8 cellular contexts compared by ENCODE assay signal in genomic region chr2:120669121-120669952, GRCh38.
DNase-seq lines count a peak whose midpoint lies in the region; ATAC-seq and TF ChIP-seq lines count a peak whose summit lies in the region.

No MANE protein-coding gene starts in this region.

- TF ChIP-seq RAD21 in HCT116 (IDR thresholded peaks at IDR 0.05; ENCODE audit: low read depth) = peak; percentile 15; the same call in 1 of the 2 replicates

- H3K9me3 ChIP-seq in HCT116 (ENCODE audit: control insufficient read depth in 1 of 2, insufficient read depth in 1 of 2, low read depth in 1 of 2, low read length in 2 of 2) (0 out of 4 replicates have a peak, but pooled peaks cover 0 to 5% of the 10 kb centered on the region in 2 experiments), fibroblast of lung (ENCODE audit: control insufficient read depth, insufficient read depth, low read depth, low read length) (no peaks in the 10 kb centered on the region)

- no peak for TF ChIP-seq POLR2A in HCT116 (IDR thresholded peaks at IDR 0.05; ENCODE audit: borderline replicate concordance, extremely low read depth, insufficient read depth, insufficient read length)

- intact Hi-C loops in HCT116 (cut with micrococcal nuclease) = no loop called here

- RAD21 ChIA-PET in HCT116 (lab: Charles Lee; ENCODE audit: low non-redundant PET in 1 of 2, low total read pairs in 2 of 2, uncharacterized antibody in 2 of 2, unreplicated experiment in 2 of 2) = no interaction called here

- H3K4me2 ChIP-seq in HCT116 (ENCODE audit: low read length) = peak overlapping the region; percentile 60
- no peak overlapping the region for H3K4me2 ChIP-seq in fibroblast of lung (ENCODE audit: extremely low read depth, insufficient read depth, low read length)

- H3K4me1 ChIP-seq in HCT116 (ENCODE audit: control insufficient read depth in 1 of 2, insufficient read depth in 2 of 2, low read length in 2 of 2) (peaks cover 6 to 17% of the 10 kb centered on the region in 2 experiments; a peak in 3 of 4 replicates), fibroblast of lung (ENCODE audit: control insufficient read depth, extremely low read depth, insufficient read depth, low read length) (no peaks in the 10 kb centered on the region)

- H3K27ac ChIP-seq in HCT116 (ENCODE audit: low read depth, low read length) (no peak overlapping the region), fibroblast of lung (ENCODE audit: insufficient read depth, low read length) (no peak overlapping the region)

- ATAC-seq in HCT116 = peak; percentile 85
- ATAC-seq in activated CD4-positive, CD25-positive, alpha-beta regulatory T cell treated with anti-CD3 and anti-CD28 coated beads, Interleukin-2, amount 50 U/mL, for 24 hours = no peak

- H3K9ac ChIP-seq in HCT116 (ENCODE audit: low read length) (no peak overlapping the region), fibroblast of lung (ENCODE audit: insufficient read depth, low read length) (no peak overlapping the region)

- H3K4me3 ChIP-seq in HCT116 (replicated peaks in 1 of 2; ENCODE audit: low read depth in 1 of 2, low read length in 2 of 2) (no peak overlapping the region), fibroblast of lung (replicated peaks in 1 of 4; ENCODE audit: control extremely low read depth in 1 of 4, insufficient read depth in 1 of 4, low read depth in 3 of 4, low read length in 4 of 4) (no peak overlapping the region), retinal pigment epithelial cell (ENCODE audit: low read length) (no peak overlapping the region)

- no TSS peak for BruUV-seq in HCT116 (replicated peaks; lab: Mats Ljungman, UMichigan)

- H3K79me2 ChIP-seq in HCT116 (ENCODE audit: insufficient read depth, low read length) (no peaks in the 10 kb centered on the region), fibroblast of lung (ENCODE audit: control insufficient read depth, insufficient read depth, low read length) (no peaks in the 10 kb centered on the region)

- peak overlapping the region; percentile 3 for H2AFZ ChIP-seq in HCT116 (ENCODE audit: low read depth, low read length, poor library complexity, severe bottlenecking)
- no peak overlapping the region for H2AFZ ChIP-seq in fibroblast of lung (ENCODE audit: low read length)

- CTCF ChIA-PET in HCT116 (lab: Charles Lee) = interaction anchor here (1.4 to 2.3 kb wide), 2 partner anchors 326 to 459 kb away, joined by 3 to 8 read pairs; no protein-coding TSS in a partner anchor

- POLR2A ChIA-PET in HCT116 (lab: Charles Lee) = interaction anchor here (1.0 to 1.9 kb wide), 3 partner anchors 117 to 405 kb away, joined by 3 to 7 read pairs (median 3); no protein-coding TSS in a partner anchor

- H3K9me2 ChIP-seq in HCT116 (ENCODE audit: insufficient read depth) = no peaks in the 10 kb centered on the region

- H3K27me3 ChIP-seq in HCT116 (ENCODE audit: insufficient read depth, low read length) = no peaks in the 10 kb centered on the region
- H3K27me3 ChIP-seq in fibroblast of lung (ENCODE audit: control insufficient read depth, insufficient read depth, low read length) = peaks cover 17% of the 10 kb centered on the region

- TF ChIP-seq CTCF in HCT116 (IDR thresholded peaks at IDR 0.05 in 2 of 3, conservative IDR thresholded peaks at IDR 0.05 in 1 of 3; ENCODE audit: borderline replicate concordance in 1 of 3, insufficient read depth in 1 of 3, low read depth in 2 of 3, low read length in 2 of 3) (peak in 2 of 3 experiments; percentile 41 to 58; a peak in 4 of 6 replicates), fibroblast of lung (conservative IDR thresholded peaks at IDR 0.05 in 1 of 2, IDR thresholded peaks at IDR 0.05 in 1 of 2; ENCODE audit: low read depth in 1 of 2, low read length in 2 of 2) (peak; percentile 15 to 38), retinal pigment epithelial cell (conservative IDR thresholded peaks at IDR 0.05; ENCODE audit: low read depth, low read length) (peak; percentile 60)

- DNase-seq in HCT116 (ENCODE audit: low read depth, low spot score) (peak; percentile 38), NCI-H69 (lab: John Stamatoyannopoulos, UW) (peak; percentile 65), fibroblast of lung (ENCODE audit: low read depth in 2 of 2) (peak; percentile 53 to 71), retinal pigment epithelial cell (ENCODE audit: low read depth) (no peak), SIG-M5 treated with dmso at 0.1 percent for 504 hours (lab: John Stamatoyannopoulos, UW; ENCODE audit: unreplicated experiment) (no peak), OCI-M2 (lab: John Stamatoyannopoulos, UW; ENCODE audit: unreplicated experiment) (no peak), NCI-H187 (lab: John Stamatoyannopoulos, UW) (no peak)

- H4K20me1 ChIP-seq in HCT116 (ENCODE audit: insufficient read depth) = no peaks in the 10 kb centered on the region
- no peaks in the 10 kb centered on the region for H4K20me1 ChIP-seq in fibroblast of lung (ENCODE audit: control insufficient read depth, extremely low read depth, insufficient read depth, low read length)

- H3K36me3 ChIP-seq in HCT116 (ENCODE audit: control insufficient read depth in 1 of 2, insufficient read depth in 2 of 2, low read length in 2 of 2) = no peaks in the 10 kb centered on the region
- no peaks in the 10 kb centered on the region for H3K36me3 ChIP-seq in fibroblast of lung (ENCODE audit: control insufficient read depth, insufficient read depth, low read length)

TF ChIP-seq in HCT116, 20 proteins besides CTCF, POLR2A, EP300 and RAD21:
- TF ChIP-seq ATF3 (IDR thresholded peaks at IDR 0.05) (no peak), EZH2phosphoT487 (IDR thresholded peaks at IDR 0.05; ENCODE audit: borderline replicate concordance) (no peak), ZNF274 (IDR thresholded peaks at IDR 0.05; ENCODE audit: low read depth, low read length) (no peak), CEBPB (IDR thresholded peaks at IDR 0.05; ENCODE audit: low read depth) (no peak; the same call in 1 of the 2 replicates), ZFX (IDR thresholded peaks at IDR 0.05) (no peak), SIN3A (IDR thresholded peaks at IDR 0.05; ENCODE audit: low read depth) (no peak), EZH2 (IDR thresholded peaks at IDR 0.05) (no peak), REST (IDR thresholded peaks at IDR 0.05; ENCODE audit: low read depth) (no peak), ZBTB33 (IDR thresholded peaks at IDR 0.05; ENCODE audit: extremely low read depth, insufficient replicate concordance, low read length) (no peak), ELF1 (IDR thresholded peaks at IDR 0.05; ENCODE audit: borderline replicate concordance, low read depth) (no peak), POLR2AphosphoS5 (IDR thresholded peaks at IDR 0.05; ENCODE audit: low read depth, low read length) (0 out of 2 replicates have a peak, but pooled peaks have one; percentile 20), CBX3 (IDR thresholded peaks at IDR 0.05; ENCODE audit: low read depth) (peak; percentile 75), SRF (IDR thresholded peaks at IDR 0.05; ENCODE audit: low read depth) (no peak)
- TF ChIP-seq, protein P1, sequence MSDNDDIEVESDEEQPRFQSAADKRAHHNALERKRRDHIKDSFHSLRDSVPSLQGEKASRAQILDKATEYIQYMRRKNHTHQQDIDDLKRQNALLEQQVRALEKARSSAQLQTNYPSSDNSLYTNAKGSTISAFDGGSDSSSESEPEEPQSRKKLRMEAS (IDR thresholded peaks at IDR 0.05) = peak; percentile 86

Comparison
In these comparisons a context has a peak if more than half of its experiments do, and no peak if none do; other contexts are left out.
1. DNase-seq: peak in HCT116 (single experiment), NCI-H69 (single experiment) and fibroblast of lung (2 of 2); none in retinal pigment epithelial cell (single experiment), SIG-M5 treated with dmso at 0.1 percent for 504 hours (single experiment), OCI-M2 (single experiment) and NCI-H187 (0 of 2).
2. Peak in every context shown above with its lines, with median percentiles within 50 percentile points of each other: CTCF ChIP-seq.